21 cellular contexts compared by ENCODE assay signal in the genomic region with DNA sequence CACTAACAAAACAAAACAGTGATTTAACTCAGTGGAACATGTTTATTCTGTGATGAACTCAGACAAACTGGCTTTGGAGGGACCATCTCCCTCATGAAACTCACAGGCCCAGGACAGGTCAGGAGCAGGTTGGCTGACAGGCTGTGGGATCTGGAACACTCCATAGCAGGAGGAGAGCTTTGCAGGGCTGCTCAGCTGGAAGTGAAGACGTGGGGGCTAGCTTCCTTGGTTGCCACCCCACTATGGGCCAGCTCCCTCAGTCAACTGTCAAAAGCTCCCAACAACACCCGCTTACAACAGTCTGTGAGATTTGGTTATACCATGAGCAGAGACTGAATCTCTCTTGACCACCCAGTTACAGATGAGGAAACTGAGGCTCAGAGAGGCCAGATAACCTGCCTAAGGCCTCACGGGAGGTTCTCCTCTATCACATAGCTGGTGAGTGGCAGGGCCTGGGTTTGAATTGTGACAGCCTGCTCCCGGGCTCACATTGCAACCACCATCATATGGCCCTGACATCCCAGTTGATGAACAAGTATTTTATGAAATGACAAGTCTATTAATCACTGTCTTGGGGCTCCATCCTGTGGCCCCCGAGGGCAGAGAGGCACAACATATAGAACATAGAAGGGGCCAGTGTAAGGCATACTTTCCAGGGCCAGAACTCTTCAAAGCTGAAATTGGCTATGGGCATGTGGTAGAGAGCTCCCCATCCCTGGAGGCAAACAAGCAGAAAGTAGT.
DNase-seq lines count a peak whose midpoint lies in the region; FAIRE-seq and TF ChIP-seq lines count a peak whose summit lies in the region.
"Had no signal": no experiment of that assay in that cellular context is flagged by ENCODE, and none has a peak within 500 bp of the region (broad histone marks: within the 10 kb centered on the region; RNA-seq: fewer than 3 reads in every experiment).

No MANE protein-coding gene starts in this region.

- no peaks in the 10 kb centered on the region for H3K36me3 ChIP-seq in OCI-LY7 (ENCODE audit: insufficient read depth, low read length)
- no peaks in the 10 kb centered on the region for H3K36me3 ChIP-seq in small intestine (ENCODE audit: control insufficient read depth in 2 of 2, insufficient read depth in 2 of 2, low read length in 2 of 2)
- H3K36me3 ChIP-seq: cardiac muscle cell, HAP-1, heart left ventricle had no signal

- BruUV-seq in OCI-LY7 (replicated peaks; lab: Mats Ljungman, UMichigan): no TSS peak

- no peak for TF ChIP-seq POLR2A in erythroblast (IDR thresholded peaks at IDR 0.05; ENCODE audit: low read length)

- H3K27ac ChIP-seq in OCI-LY7 (ENCODE audit: low read depth, low read length, poor library complexity, severe bottlenecking): no peak overlapping the region
- no peak overlapping the region for H3K27ac ChIP-seq in small intestine (ENCODE audit: low read depth in 1 of 2, low read length in 1 of 2)
- no peak overlapping the region for H3K27ac ChIP-seq in dorsolateral prefrontal cortex
- H3K27ac ChIP-seq: cardiac muscle cell, heart left ventricle, testis had no signal

- no peaks in the 10 kb centered on the region for H3K79me2 ChIP-seq in OCI-LY7 (ENCODE audit: insufficient read depth, low read depth, low read length)

- no peak overlapping the region for H3K4me2 ChIP-seq in OCI-LY7 (ENCODE audit: low read length)

- TF ChIP-seq CTCF in OCI-LY7 (conservative IDR thresholded peaks at IDR 0.05; ENCODE audit: low read length) (peak; percentile 59), dorsolateral prefrontal cortex (IDR thresholded peaks at IDR 0.05 in 54 of 56, conservative IDR thresholded peaks at IDR 0.05 in 2 of 56; ENCODE audit: low read depth in 1 of 56, partially characterized antibody in 56 of 56) (no peak)

- 70 to 80% (median 75%) methylated on average over 5 of the region's 5 CpGs for WGBS in small intestine, 3 donors

- no peaks in the 10 kb centered on the region for H4K20me1 ChIP-seq in OCI-LY7 (ENCODE audit: insufficient read depth, low read length)

- no peak overlapping the region for H3K4me3 ChIP-seq in OCI-LY7 (ENCODE audit: low read depth, low read length, poor library complexity, severe bottlenecking)
- H3K4me3 ChIP-seq in small intestine (ENCODE audit: low read depth in 1 of 2, low read length in 2 of 2): no peak overlapping the region
- H3K4me3 ChIP-seq in dorsolateral prefrontal cortex: no peak overlapping the region
- H3K4me3 ChIP-seq: cardiac muscle cell, HAP-1, heart left ventricle, testis had no signal

- CTCF ChIA-PET in OCI-LY7 (lab: Charles Lee; ENCODE audit: unreplicated experiment): no interaction called here

- H3K4me1 ChIP-seq in OCI-LY7 (ENCODE audit: insufficient read depth, low read length, poor library complexity, severe bottlenecking) (peaks cover 27% of the 10 kb centered on the region), small intestine (ENCODE audit: control insufficient read depth in 2 of 2, insufficient read depth in 1 of 2, low read depth in 1 of 2, low read length in 1 of 2) (no peaks in the 10 kb centered on the region)
- H3K4me1 ChIP-seq: HAP-1, testis had no signal

- H3K9me3 ChIP-seq in OCI-LY7 (ENCODE audit: low read length): 0 out of 2 replicates have a peak, but pooled peaks cover 2% of the 10 kb centered on the region
- no peaks in the 10 kb centered on the region for H3K9me3 ChIP-seq in small intestine (ENCODE audit: control insufficient read depth, low read depth)
- H3K9me3 ChIP-seq: HAP-1, testis had no signal

- POLR2A ChIA-PET in OCI-LY7 (lab: Charles Lee): interaction anchor here (0.6 kb wide), 1 partner anchor 31 kb away, joined by 3 read pairs; no protein-coding TSS in a partner anchor

- intact Hi-C loops in OCI-LY7 (cut with micrococcal nuclease; ENCODE audit: unreplicated experiment): no loop called here
- intact Hi-C loops in dorsolateral prefrontal cortex (cut with DNase I): no loop called here

- FAIRE-seq in small intestine (lab: Jason Lieb, UNC): no peak
- FAIRE-seq: RCC 7860 had no signal

- H2AFZ ChIP-seq in OCI-LY7 (ENCODE audit: low read length): no peak overlapping the region

- DNase-seq in EH (ENCODE audit: low read depth): peak; percentile 19
- DNase-seq in OCI-LY7 (ENCODE audit: low spot score): no peak
- peak; percentile 7 to 40 for DNase-seq in erythroblast (lab: John Stamatoyannopoulos, UW)
- peak; percentile 5 for DNase-seq in small intestine
- DNase-seq in dorsolateral prefrontal cortex: no peak
- no peak for DNase-seq in effector CD8-positive, alpha-beta T cell (lab: John Stamatoyannopoulos, UW)
- DNase-seq in NOMO-1 (lab: John Stamatoyannopoulos, UW; ENCODE audit: unreplicated experiment in 2 of 2): no peak
- DNase-seq: CD8-positive, alpha-beta memory T cell; DMS53; heart left ventricle; Karpas-422; naive thymus-derived CD8-positive, alpha-beta T cell; NCI-H524; retina; stimulated activated CD4-positive, alpha-beta T cell treated with anti-CD3 and anti-CD28 coated beads, Interleukin-12 subunit alpha, Interleukin-12 subunit beta, amount 100 ng/mL, for 4 hours; stimulated activated CD4-positive, alpha-beta T cell treated with anti-CD3 and anti-CD28 coated beads, Interleukin-4, amount 100 ng/mL, for 4 hours; stimulated activated naive CD4-positive, alpha-beta T cell treated with Interleukin-2 at 50 U/mL for 16 hours; testis had no signal

- H3K9me2 ChIP-seq in OCI-LY7 (ENCODE audit: insufficient read depth, low read length): no peaks in the 10 kb centered on the region

- H3K27me3 ChIP-seq in small intestine (ENCODE audit: control insufficient read depth in 2 of 2, insufficient read depth in 2 of 2, low read length in 2 of 2) (peaks cover 0 to 2% of the 10 kb centered on the region in 2 donors), dorsolateral prefrontal cortex (peaks cover 0 to 23% (median 4%) of the 10 kb centered on the region in 45 donors)
- H3K27me3 ChIP-seq: testis had no signal

Comparison
In these comparisons a context has a peak if more than half of its experiments do, and no peak if none do; other contexts are left out.
1. DNase-seq: peak in EH (single experiment), erythroblast (2 of 2) and small intestine (single experiment); none in OCI-LY7 (single experiment), dorsolateral prefrontal cortex (0 of 10), effector CD8-positive, alpha-beta T cell (single experiment) and NOMO-1 (0 of 2).